Comparison of ENCODE assay signal across 2 cellular contexts in the genomic region with DNA sequence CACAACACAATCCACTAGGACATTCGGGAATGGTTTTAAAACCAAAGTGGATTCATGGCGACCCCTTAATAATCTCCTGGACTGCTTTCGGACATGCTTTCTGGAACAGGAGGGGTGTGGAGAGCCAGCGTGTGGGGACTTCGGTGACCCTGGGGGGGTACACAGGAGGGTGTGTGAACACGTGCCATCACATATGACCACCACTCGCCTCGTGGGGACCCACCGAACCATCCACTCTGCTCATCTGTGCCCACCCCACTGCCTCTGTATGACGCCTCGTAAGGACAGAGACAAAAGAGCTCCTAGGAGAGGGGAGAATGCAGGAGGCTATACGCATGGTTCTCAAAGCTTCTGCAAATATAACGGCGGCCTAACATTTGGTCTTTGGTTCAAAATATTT.
TF ChIP-seq lines count a peak whose summit lies in the region.

No MANE protein-coding gene starts in this region.

TF ChIP-seq in SK-N-SH, 30 proteins besides CTCF, POLR2A, EP300 and RAD21 (continued from another document):
- no peak for TF ChIP-seq TEAD4 (IDR thresholded peaks at IDR 0.05; ENCODE audit: borderline replicate concordance, insufficient read depth)
- TF ChIP-seq GABPA (IDR thresholded peaks at IDR 0.05; ENCODE audit: low read depth), result no peak
- no peak for TF ChIP-seq SMC3 (IDR thresholded peaks at IDR 0.05; ENCODE audit: low read depth, low read length)
- TF ChIP-seq, protein P1, sequence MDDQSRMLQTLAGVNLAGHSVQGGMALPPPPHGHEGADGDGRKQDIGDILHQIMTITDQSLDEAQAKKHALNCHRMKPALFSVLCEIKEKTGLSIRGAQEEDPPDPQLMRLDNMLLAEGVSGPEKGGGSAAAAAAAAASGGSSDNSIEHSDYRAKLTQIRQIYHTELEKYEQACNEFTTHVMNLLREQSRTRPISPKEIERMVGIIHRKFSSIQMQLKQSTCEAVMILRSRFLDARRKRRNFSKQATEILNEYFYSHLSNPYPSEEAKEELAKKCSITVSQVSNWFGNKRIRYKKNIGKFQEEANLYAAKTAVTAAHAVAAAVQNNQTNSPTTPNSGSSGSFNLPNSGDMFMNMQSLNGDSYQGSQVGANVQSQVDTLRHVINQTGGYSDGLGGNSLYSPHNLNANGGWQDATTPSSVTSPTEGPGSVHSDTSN (IDR thresholded peaks at IDR 0.05), result no peak
- TF ChIP-seq NFIC (IDR thresholded peaks at IDR 0.05; ENCODE audit: borderline replicate concordance), result no peak
- no peak for TF ChIP-seq FOXJ3 (CRISPR knock-in tag; IDR thresholded peaks at IDR 0.05)
- TF ChIP-seq RCOR1 (IDR thresholded peaks at IDR 0.05; ENCODE audit: low read length), result no peak
- no peak for TF ChIP-seq CHD2 (IDR thresholded peaks at IDR 0.05; ENCODE audit: low read length, partially characterized antibody)
- no peak for TF ChIP-seq TCF12 (IDR thresholded peaks at IDR 0.05)
TF ChIP-seq in SK-N-SH: peak in this region for 0.

TF ChIP-seq in SK-N-SH treated with all-trans-retinoic acid at 6 μM for 48 hours, 23 proteins besides CTCF, POLR2A, EP300 and RAD21 (continued from another document):
- TF ChIP-seq PATZ1 (CRISPR knock-in tag; IDR thresholded peaks at IDR 0.05; ENCODE audit: borderline replicate concordance), result no peak
- no peak for TF ChIP-seq TOX (CRISPR knock-in tag; IDR thresholded peaks at IDR 0.05; ENCODE audit: borderline replicate concordance)
- no peak for TF ChIP-seq SNAI2 (CRISPR knock-in tag; IDR thresholded peaks at IDR 0.05)
- no peak for TF ChIP-seq ZNF8 (CRISPR knock-in tag; IDR thresholded peaks at IDR 0.05)
